11 cellular contexts compared by ENCODE assay signal in the genomic region with DNA sequence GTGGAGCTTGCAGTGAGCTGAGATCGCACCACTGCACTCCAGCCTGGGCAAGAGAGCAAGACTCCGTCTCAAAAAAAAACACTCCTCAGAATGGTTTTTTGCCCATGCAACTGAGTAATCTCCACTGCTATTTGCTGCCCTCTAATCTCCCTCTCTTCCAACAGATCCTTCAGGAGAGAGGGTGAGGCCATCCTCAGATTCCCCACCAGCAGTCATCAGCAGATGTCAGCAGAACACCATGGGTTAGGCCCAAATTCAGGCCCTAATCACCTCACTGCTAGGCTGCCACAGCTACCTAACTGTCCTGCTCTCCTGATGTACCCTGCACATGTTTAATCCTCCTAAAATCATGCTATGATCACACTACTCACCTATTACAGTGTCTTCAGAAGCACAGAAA.
DNase-seq lines count a peak whose midpoint lies in the region; ATAC-seq and TF ChIP-seq lines count a peak whose summit lies in the region.
"Had no signal": no experiment of that assay in that cellular context is flagged by ENCODE, and none has a peak within 500 bp of the region (broad histone marks: within the 10 kb centered on the region; RNA-seq: fewer than 3 reads in every experiment).

No MANE protein-coding gene starts in this region.

- DNase-seq in DMS114 treated with DMSO at 0.1 percent for 48 hours (lab: John Stamatoyannopoulos, UW; ENCODE audit: unreplicated experiment): peak; percentile 4
- peak; percentile 39 for DNase-seq in GM20000 (ENCODE audit: low spot score)
- peak; percentile 53 for DNase-seq in RPMI7951 (ENCODE audit: low read depth)
- DNase-seq in hepatic stellate cell (ENCODE audit: low spot score): peak; percentile 19
- DNase-seq: activated effector memory CD4-positive, alpha-beta T cell treated with Interleukin-2 at 50 U/mL for 16 hours; GOT3; stimulated activated CD4-positive, alpha-beta T cell treated with anti-CD3 and anti-CD28 coated beads, Interleukin-4, amount 100 ng/mL, for 1 hour had no signal

- ATAC-seq in GM19395 (IDR thresholded peaks at IDR 0.05; ENCODE audit: unreplicated experiment) (no peak), HG03378 (IDR thresholded peaks at IDR 0.05; ENCODE audit: unreplicated experiment) (no peak), GM19455 (IDR thresholded peaks at IDR 0.05; ENCODE audit: unreplicated experiment) (no peak), GM21381 (IDR thresholded peaks at IDR 0.05; ENCODE audit: unreplicated experiment) (no peak)

- no peak for TF ChIP-seq CTCF in GM20000 (IDR thresholded peaks at IDR 0.05; ENCODE audit: extremely low read depth, missing control alignments)
